Comparison of ENCODE assay signal across 32 cellular contexts in the genomic region with DNA sequence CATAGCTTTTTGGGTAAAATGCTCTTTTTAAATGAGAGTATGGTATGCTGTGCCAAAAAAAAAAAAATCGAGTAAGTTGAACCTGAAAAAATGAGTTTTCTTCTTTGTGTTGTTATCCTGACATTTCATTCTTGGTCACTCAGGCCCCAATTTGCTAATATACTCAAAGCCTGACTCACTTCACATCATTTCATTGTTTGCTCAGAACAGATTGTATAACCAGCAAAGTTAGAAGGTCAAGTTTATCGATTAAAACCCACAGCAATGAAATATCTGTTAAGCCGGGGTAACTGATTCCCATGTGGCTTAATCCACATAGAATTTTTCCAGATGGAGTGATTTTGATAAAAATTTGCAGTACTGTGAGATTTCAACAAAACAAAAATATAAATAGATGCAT.
"Had no signal": no experiment of that assay in that cellular context is flagged by ENCODE, and none has a peak within 500 bp of the region (broad histone marks: within the 10 kb centered on the region; RNA-seq: fewer than 3 reads in every experiment).

No MANE protein-coding gene starts in this region.

- H3K36me3 Mint-ChIP-seq: naive thymus-derived CD4-positive, alpha-beta T cell; neural progenitor cell; stimulated activated memory B cell treated with anti-CD40 and anti-IgM and Interleukin-4, amounts not matched to agents 10 μg/mL and 1 μg/mL and 100 μg/mL, for 72 hours; type B pancreatic cell had no signal

- FAIRE-seq: colon had no signal

- H2AFZ ChIP-seq: neural progenitor cell had no signal

- H3K4me1 ChIP-seq: foreskin keratinocyte, gastroesophageal sphincter, heart right ventricle, psoas muscle, spleen, testis, tibial artery had no signal

- H3K9me3 ChIP-seq: gastroesophageal sphincter, psoas muscle, testis, tibial artery had no signal

- DNase-seq: dorsolateral prefrontal cortex; effector CD4-positive, alpha-beta T cell; endodermal cell; foreskin keratinocyte; glutamatergic neuron; heart right ventricle; hypothalamus; immature natural killer cell; islet precursor cell; kidney glomerular epithelial cell; mammary epithelial cell; mesendoderm; midbrain; naive thymus-derived CD4-positive, alpha-beta T cell; posterior cingulate gyrus; psoas muscle; right cardiac atrium; spleen; stimulated activated CD4-positive, alpha-beta T cell treated with anti-CD3 and anti-CD28 coated beads, Interleukin-4, amount 100 ng/mL, for 4 hours; stimulated activated naive CD8-positive, alpha-beta T cell treated with anti-CD3 and anti-CD28 coated beads, Interleukin-15, Interleukin-2, amounts not matched to agents 100 U/mL and 50 U/mL, for 24 hours; substantia nigra; testis; tibial artery had no signal

- H3K27me3 ChIP-seq: dorsolateral prefrontal cortex, foreskin keratinocyte, gastroesophageal sphincter, heart right ventricle, neural progenitor cell, spleen, testis, tibial artery had no signal

- H3K4me3 ChIP-seq: dorsolateral prefrontal cortex, gastroesophageal sphincter, heart right ventricle, neural progenitor cell, psoas muscle, skin epidermis, spleen, testis, tibial artery had no signal

- H3K27me3 Mint-ChIP-seq: naive thymus-derived CD4-positive, alpha-beta T cell; stimulated activated memory B cell treated with anti-CD40 and anti-IgM and Interleukin-4, amounts not matched to agents 10 μg/mL and 1 μg/mL and 100 μg/mL, for 72 hours had no signal

- H3K4me3 Mint-ChIP-seq: endodermal cell; immature natural killer cell; naive thymus-derived CD4-positive, alpha-beta T cell; nephron; neural progenitor cell; stimulated activated memory B cell treated with anti-CD40 and anti-IgM and Interleukin-4, amounts not matched to agents 10 μg/mL and 1 μg/mL and 100 μg/mL, for 72 hours; type B pancreatic cell had no signal

- H3K27ac ChIP-seq: dorsolateral prefrontal cortex, epithelial cell of prostate, foreskin keratinocyte, gastroesophageal sphincter, heart right ventricle, neural progenitor cell, psoas muscle, skin epidermis, spleen, testis, tibial artery had no signal

- H3K36me3 ChIP-seq: gastroesophageal sphincter, heart right ventricle, neural progenitor cell, spleen, tibial artery had no signal

- ATAC-seq: esophagus mucosa; foreskin keratinocyte; gastroesophageal sphincter; heart right ventricle; naive thymus-derived CD4-positive, alpha-beta T cell; psoas muscle; right cardiac atrium; stimulated activated memory B cell treated with anti-CD40 and anti-IgM and Interleukin-4, amounts not matched to agents 10 μg/mL and 1 μg/mL and 100 μg/mL, for 72 hours; stimulated activated naive CD8-positive, alpha-beta T cell treated with anti-CD3 and anti-CD28 coated beads, Interleukin-15, Interleukin-2, amounts not matched to agents 100 U/mL and 50 U/mL, for 24 hours had no signal

- H3K4me1 Mint-ChIP-seq: immature natural killer cell; naive thymus-derived CD4-positive, alpha-beta T cell; nephron; stimulated activated memory B cell treated with anti-CD40 and anti-IgM and Interleukin-4, amounts not matched to agents 10 μg/mL and 1 μg/mL and 100 μg/mL, for 72 hours had no signal

- H3K4me2 ChIP-seq: neural progenitor cell had no signal

- H3K27ac Mint-ChIP-seq: endodermal cell; immature natural killer cell; naive thymus-derived CD4-positive, alpha-beta T cell; nephron; neural progenitor cell; stimulated activated memory B cell treated with anti-CD40 and anti-IgM and Interleukin-4, amounts not matched to agents 10 μg/mL and 1 μg/mL and 100 μg/mL, for 72 hours; type B pancreatic cell had no signal

- H3K9ac ChIP-seq: neural progenitor cell had no signal

- H3K9me3 Mint-ChIP-seq: endodermal cell, nephron had no signal
